Comparison of ENCODE assay signal across 1 cellular context in the genomic region with DNA sequence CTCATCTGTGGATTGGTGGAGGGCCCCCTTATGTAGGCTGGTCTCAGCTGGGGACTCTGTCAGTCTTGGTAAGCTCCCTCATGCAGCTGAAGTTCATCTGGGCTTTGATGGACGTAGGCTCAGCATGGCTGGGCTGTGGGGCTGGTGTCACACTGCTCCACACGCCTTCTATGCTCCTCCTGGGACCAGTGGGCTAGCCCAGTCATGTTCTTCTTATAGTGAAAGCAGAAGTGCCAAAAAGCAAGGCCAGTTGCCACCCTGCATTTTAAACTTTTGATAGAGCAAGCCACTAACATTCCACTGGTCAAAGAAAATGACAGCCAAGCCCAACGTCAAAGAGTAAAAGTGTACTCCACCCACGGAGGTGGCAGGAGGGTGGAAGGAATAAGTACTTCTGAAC.
TF ChIP-seq lines count a peak whose summit lies in the region.

No MANE protein-coding gene starts in this region.

TF ChIP-seq in K562, 482 proteins besides CTCF, POLR2A, EP300 and RAD21 (continued from another document and continues in another):
- TF ChIP-seq, protein P1, sequence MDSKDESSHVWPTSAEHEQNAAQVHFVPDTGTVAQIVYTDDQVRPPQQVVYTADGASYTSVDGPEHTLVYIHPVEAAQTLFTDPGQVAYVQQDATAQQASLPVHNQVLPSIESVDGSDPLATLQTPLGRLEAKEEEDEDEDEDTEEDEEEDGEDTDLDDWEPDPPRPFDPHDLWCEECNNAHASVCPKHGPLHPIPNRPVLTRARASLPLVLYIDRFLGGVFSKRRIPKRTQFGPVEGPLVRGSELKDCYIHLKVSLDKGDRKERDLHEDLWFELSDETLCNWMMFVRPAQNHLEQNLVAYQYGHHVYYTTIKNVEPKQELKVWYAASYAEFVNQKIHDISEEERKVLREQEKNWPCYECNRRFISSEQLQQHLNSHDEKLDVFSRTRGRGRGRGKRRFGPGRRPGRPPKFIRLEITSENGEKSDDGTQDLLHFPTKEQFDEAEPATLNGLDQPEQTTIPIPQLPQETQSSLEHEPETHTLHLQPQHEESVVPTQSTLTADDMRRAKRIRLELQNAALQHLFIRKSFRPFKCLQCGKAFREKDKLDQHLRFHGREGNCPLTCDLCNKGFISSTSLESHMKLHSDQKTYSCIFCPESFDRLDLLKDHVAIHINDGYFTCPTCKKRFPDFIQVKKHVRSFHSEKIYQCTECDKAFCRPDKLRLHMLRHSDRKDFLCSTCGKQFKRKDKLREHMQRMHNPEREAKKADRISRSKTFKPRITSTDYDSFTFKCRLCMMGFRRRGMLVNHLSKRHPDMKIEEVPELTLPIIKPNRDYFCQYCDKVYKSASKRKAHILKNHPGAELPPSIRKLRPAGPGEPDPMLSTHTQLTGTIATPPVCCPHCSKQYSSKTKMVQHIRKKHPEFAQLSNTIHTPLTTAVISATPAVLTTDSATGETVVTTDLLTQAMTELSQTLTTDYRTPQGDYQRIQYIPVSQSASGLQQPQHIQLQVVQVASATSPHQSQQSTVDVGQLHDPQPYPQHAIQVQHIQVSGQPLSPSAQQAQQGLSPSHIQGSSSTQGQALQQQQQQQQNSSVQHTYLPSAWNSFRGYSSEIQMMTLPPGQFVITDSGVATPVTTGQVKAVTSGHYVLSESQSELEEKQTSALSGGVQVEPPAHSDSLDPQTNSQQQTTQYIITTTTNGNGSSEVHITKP (IDR thresholded peaks at IDR 0.05; ENCODE audit: partially characterized antibody): no peak
- TF ChIP-seq, protein P2, sequence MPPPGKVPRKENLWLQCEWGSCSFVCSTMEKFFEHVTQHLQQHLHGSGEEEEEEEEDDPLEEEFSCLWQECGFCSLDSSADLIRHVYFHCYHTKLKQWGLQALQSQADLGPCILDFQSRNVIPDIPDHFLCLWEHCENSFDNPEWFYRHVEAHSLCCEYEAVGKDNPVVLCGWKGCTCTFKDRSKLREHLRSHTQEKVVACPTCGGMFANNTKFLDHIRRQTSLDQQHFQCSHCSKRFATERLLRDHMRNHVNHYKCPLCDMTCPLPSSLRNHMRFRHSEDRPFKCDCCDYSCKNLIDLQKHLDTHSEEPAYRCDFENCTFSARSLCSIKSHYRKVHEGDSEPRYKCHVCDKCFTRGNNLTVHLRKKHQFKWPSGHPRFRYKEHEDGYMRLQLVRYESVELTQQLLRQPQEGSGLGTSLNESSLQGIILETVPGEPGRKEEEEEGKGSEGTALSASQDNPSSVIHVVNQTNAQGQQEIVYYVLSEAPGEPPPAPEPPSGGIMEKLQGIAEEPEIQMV (tag; conservative IDR thresholded peaks at IDR 0.05; ENCODE audit: low read depth): no peak
- TF ChIP-seq, protein P3, sequence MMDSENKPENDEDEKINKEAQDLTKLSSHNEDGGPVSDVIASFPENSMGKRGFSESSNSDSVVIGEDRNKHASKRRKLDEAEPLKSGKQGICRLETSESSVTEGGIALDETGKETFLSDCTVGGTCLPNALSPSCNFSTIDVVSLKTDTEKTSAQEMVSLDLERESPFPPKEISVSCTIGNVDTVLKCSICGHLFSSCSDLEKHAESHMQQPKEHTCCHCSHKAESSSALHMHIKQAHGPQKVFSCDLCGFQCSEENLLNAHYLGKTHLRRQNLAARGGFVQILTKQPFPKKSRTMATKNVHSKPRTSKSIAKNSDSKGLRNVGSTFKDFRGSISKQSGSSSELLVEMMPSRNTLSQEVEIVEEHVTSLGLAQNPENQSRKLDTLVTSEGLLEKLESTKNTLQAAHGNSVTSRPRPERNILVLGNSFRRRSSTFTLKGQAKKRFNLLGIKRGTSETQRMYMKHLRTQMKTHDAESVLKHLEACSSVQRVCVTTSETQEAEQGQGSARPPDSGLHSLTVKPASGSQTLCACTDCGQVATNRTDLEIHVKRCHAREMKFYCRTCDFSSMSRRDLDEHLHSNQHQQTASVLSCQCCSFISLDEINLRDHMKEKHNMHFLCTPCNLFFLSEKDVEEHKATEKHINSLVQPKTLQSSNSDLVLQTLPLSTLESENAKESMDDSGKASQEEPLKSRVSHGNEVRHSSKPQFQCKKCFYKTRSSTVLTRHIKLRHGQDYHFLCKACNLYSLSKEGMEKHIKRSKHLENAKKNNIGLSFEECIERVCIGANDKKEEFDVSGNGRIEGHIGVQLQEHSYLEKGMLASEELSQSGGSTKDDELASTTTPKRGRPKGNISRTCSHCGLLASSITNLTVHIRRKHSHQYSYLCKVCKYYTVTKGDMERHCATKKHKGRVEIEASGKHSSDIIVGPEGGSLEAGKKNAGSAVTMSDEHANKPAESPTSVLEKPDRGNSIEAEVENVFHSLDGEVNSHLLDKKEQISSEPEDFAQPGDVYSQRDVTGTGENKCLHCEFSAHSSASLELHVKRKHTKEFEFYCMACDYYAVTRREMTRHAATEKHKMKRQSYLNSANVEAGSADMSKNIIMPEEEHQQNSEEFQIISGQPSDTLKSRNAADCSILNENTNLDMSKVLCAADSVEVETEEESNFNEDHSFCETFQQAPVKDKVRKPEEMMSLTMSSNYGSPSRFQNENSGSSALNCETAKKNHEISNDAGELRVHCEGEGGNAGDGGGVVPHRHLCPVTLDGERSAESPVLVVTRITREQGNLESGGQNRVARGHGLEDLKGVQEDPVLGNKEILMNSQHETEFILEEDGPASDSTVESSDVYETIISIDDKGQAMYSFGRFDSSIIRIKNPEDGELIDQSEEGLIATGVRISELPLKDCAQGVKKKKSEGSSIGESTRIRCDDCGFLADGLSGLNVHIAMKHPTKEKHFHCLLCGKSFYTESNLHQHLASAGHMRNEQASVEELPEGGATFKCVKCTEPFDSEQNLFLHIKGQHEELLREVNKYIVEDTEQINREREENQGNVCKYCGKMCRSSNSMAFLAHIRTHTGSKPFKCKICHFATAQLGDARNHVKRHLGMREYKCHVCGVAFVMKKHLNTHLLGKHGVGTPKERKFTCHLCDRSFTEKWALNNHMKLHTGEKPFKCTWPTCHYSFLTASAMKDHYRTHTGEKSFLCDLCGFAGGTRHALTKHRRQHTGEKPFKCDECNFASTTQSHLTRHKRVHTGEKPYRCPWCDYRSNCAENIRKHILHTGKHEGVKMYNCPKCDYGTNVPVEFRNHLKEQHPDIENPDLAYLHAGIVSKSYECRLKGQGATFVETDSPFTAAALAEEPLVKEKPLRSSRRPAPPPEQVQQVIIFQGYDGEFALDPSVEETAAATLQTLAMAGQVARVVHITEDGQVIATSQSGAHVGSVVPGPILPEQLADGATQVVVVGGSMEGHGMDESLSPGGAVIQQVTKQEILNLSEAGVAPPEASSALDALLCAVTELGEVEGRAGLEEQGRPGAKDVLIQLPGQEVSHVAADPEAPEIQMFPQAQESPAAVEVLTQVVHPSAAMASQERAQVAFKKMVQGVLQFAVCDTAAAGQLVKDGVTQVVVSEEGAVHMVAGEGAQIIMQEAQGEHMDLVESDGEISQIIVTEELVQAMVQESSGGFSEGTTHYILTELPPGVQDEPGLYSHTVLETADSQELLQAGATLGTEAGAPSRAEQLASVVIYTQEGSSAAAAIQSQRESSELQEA (IDR thresholded peaks at IDR 0.05; ENCODE audit: low read depth): no peak
- TF ChIP-seq ZKSCAN8 (CRISPR knock-in tag; IDR thresholded peaks at IDR 0.05) (no peak), POLR2B (IDR thresholded peaks at IDR 0.05; ENCODE audit: low read depth, partially characterized antibody) (no peak), SRF (CRISPR knock-in tag; IDR thresholded peaks at IDR 0.05) (no peak), ZNF717 (CRISPR knock-in tag; IDR thresholded peaks at IDR 0.05) (no peak), GATAD2B (IDR thresholded peaks at IDR 0.05; ENCODE audit: borderline replicate concordance) (no peak), JUNB (CRISPR knock-in tag; conservative IDR thresholded peaks at IDR 0.05) (no peak), NEUROD1 (IDR thresholded peaks at IDR 0.05; ENCODE audit: borderline replicate concordance, low read depth, low read length, partially characterized antibody) (no peak), HIVEP1 (CRISPR knock-in tag; IDR thresholded peaks at IDR 0.05) (no peak)
- TF ChIP-seq, protein P4, sequence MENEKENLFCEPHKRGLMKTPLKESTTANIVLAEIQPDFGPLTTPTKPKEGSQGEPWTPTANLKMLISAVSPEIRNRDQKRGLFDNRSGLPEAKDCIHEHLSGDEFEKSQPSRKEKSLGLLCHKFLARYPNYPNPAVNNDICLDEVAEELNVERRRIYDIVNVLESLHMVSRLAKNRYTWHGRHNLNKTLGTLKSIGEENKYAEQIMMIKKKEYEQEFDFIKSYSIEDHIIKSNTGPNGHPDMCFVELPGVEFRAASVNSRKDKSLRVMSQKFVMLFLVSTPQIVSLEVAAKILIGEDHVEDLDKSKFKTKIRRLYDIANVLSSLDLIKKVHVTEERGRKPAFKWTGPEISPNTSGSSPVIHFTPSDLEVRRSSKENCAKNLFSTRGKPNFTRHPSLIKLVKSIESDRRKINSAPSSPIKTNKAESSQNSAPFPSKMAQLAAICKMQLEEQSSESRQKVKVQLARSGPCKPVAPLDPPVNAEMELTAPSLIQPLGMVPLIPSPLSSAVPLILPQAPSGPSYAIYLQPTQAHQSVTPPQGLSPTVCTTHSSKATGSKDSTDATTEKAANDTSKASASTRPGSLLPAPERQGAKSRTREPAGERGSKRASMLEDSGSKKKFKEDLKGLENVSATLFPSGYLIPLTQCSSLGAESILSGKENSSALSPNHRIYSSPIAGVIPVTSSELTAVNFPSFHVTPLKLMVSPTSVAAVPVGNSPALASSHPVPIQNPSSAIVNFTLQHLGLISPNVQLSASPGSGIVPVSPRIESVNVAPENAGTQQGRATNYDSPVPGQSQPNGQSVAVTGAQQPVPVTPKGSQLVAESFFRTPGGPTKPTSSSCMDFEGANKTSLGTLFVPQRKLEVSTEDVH (IDR thresholded peaks at IDR 0.05; ENCODE audit: low read depth, partially characterized antibody): no peak
- TF ChIP-seq, protein P5, sequence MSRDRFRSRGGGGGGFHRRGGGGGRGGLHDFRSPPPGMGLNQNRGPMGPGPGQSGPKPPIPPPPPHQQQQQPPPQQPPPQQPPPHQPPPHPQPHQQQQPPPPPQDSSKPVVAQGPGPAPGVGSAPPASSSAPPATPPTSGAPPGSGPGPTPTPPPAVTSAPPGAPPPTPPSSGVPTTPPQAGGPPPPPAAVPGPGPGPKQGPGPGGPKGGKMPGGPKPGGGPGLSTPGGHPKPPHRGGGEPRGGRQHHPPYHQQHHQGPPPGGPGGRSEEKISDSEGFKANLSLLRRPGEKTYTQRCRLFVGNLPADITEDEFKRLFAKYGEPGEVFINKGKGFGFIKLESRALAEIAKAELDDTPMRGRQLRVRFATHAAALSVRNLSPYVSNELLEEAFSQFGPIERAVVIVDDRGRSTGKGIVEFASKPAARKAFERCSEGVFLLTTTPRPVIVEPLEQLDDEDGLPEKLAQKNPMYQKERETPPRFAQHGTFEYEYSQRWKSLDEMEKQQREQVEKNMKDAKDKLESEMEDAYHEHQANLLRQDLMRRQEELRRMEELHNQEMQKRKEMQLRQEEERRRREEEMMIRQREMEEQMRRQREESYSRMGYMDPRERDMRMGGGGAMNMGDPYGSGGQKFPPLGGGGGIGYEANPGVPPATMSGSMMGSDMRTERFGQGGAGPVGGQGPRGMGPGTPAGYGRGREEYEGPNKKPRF (IDR thresholded peaks at IDR 0.05; ENCODE audit: low read depth, low read length): no peak
- TF ChIP-seq, protein P6, sequence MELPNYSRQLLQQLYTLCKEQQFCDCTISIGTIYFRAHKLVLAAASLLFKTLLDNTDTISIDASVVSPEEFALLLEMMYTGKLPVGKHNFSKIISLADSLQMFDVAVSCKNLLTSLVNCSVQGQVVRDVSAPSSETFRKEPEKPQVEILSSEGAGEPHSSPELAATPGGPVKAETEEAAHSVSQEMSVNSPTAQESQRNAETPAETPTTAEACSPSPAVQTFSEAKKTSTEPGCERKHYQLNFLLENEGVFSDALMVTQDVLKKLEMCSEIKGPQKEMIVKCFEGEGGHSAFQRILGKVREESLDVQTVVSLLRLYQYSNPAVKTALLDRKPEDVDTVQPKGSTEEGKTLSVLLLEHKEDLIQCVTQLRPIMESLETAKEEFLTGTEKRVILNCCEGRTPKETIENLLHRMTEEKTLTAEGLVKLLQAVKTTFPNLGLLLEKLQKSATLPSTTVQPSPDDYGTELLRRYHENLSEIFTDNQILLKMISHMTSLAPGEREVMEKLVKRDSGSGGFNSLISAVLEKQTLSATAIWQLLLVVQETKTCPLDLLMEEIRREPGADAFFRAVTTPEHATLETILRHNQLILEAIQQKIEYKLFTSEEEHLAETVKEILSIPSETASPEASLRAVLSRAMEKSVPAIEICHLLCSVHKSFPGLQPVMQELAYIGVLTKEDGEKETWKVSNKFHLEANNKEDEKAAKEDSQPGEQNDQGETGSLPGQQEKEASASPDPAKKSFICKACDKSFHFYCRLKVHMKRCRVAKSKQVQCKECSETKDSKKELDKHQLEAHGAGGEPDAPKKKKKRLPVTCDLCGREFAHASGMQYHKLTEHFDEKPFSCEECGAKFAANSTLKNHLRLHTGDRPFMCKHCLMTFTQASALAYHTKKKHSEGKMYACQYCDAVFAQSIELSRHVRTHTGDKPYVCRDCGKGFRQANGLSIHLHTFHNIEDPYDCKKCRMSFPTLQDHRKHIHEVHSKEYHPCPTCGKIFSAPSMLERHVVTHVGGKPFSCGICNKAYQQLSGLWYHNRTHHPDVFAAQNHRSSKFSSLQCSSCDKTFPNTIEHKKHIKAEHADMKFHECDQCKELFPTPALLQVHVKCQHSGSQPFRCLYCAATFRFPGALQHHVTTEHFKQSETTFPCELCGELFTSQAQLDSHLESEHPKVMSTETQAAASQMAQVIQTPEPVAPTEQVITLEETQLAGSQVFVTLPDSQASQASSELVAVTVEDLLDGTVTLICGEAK (IDR thresholded peaks at IDR 0.05): no peak
- TF ChIP-seq, protein P6 (CRISPR knock-in tag; IDR thresholded peaks at IDR 0.05): no peak
